Comparison of ENCODE assay signal across 8 cellular contexts in genomic region chr14:23300687-23301223, GRCh38. TPM values are rescaled to one million over a fixed set of nuclear protein-coding genes. Genes with fewer than 3 reads are reported as not detected.
A peak's percentile ranks its signal among the peaks of the same experiment; 100 is the strongest.
DNase-seq lines count a peak whose midpoint lies in the region; ATAC-seq, FAIRE-seq and TF ChIP-seq lines count a peak whose summit lies in the region.

No MANE protein-coding gene starts in this region.

- DNase-seq in A172 (ENCODE audit: low spot score) (peak; percentile 8), GM12891 (ENCODE audit: insufficient read length, low spot score) (no peak), UCSD-AML1 (lab: John Stamatoyannopoulos, UW; ENCODE audit: unreplicated experiment) (peak; percentile 45), endothelial cell of umbilical vein (ENCODE audit: low read depth, low spot score) (peak; percentile 35), uterus (peak; percentile 52 to 53), NCI-H1048 (lab: John Stamatoyannopoulos, UW) (no peak)

- intact Hi-C loops in endothelial cell of umbilical vein (cut with micrococcal nuclease) (loop anchor here (1.0 kb wide), 5 partner anchors 14 to 179 kb away; partner anchors contain the start of genes HOMEZ, NGDN and PABPN1), uterus (cut with DNase I; ENCODE audit: low total_unique reads) (no loop called here)

- no peaks in the 10 kb centered on the region for H3K9me3 ChIP-seq in endothelial cell of umbilical vein (replicated peaks; ENCODE audit: control insufficient read depth, insufficient read depth, low read length)
- H3K9me3 ChIP-seq in muscle layer of duodenum (ENCODE audit: control insufficient read depth in 1 of 2, low read length in 2 of 2) = no peaks in the 10 kb centered on the region
- H3K9me3 ChIP-seq in uterus = no peaks in the 10 kb centered on the region

- CTCF ChIA-PET in endothelial cell of umbilical vein (lab: Charles Lee) = interaction anchor here (0.7 to 4.0 kb wide), 9 partner anchors 13 to 232 kb away, joined by 4 to 53 read pairs (median 9); partner anchors contain the start of genes ACIN1, C14orf119, HOMEZ and PABPN1

- no peak for ATAC-seq in HG03521 (IDR thresholded peaks at IDR 0.05; ENCODE audit: unreplicated experiment)

- H2AFZ ChIP-seq in endothelial cell of umbilical vein (ENCODE audit: low read depth, low read length) = peak overlapping the region; percentile 66

- no peaks in the 10 kb centered on the region for H3K79me2 ChIP-seq in endothelial cell of umbilical vein (ENCODE audit: control insufficient read depth, insufficient read depth, low read length)

- peak overlapping the region; percentile 75 for H3K27ac ChIP-seq in endothelial cell of umbilical vein (ENCODE audit: insufficient read depth, low read depth, low read length)
- peak overlapping the region; percentile 99 for H3K27ac ChIP-seq in muscle layer of duodenum (ENCODE audit: low read length)
- peak overlapping the region; percentile 99 for H3K27ac ChIP-seq in uterus

- POLR2A ChIA-PET in endothelial cell of umbilical vein (lab: Charles Lee) = interaction anchor here (0.6 to 2.0 kb wide), 3 partner anchors 13 to 21 kb away, joined by 3 to 13 read pairs (median 5); partner anchors contain the start of gene PABPN1

- H3K4me1 ChIP-seq in endothelial cell of umbilical vein (ENCODE audit: control insufficient read depth, extremely low read depth, insufficient read depth, low read length) (peaks cover 12% of the 10 kb centered on the region), muscle layer of duodenum (ENCODE audit: control insufficient read depth in 1 of 2, insufficient read depth in 2 of 2, low read length in 2 of 2) (peaks cover 7 to 23% of the 10 kb centered on the region in 2 donors), uterus (peaks cover 5 to 6% of the 10 kb centered on the region in 2 donors)

- TF ChIP-seq CTCF in endothelial cell of umbilical vein (IDR thresholded peaks at IDR 0.05; ENCODE audit: extremely low read depth in 1 of 2, insufficient read depth in 1 of 2, low read depth in 1 of 2, low read length in 2 of 2) (no peak), uterus (IDR thresholded peaks at IDR 0.05) (no peak)

- TF ChIP-seq POLR2A in GM12891 (IDR thresholded peaks at IDR 0.05; ENCODE audit: low read depth, low read length) (peak; percentile 44; the same call in 1 of the 2 replicates), endothelial cell of umbilical vein (IDR thresholded peaks at IDR 0.05; ENCODE audit: low read depth, low read length) (peak; percentile 22), uterus (IDR thresholded peaks at IDR 0.05) (no peak)

- dilution Hi-C loops in endothelial cell of umbilical vein (cut with MboI; ENCODE audit: extremely low pct_ligation_motif_present, low sequenced_read_pairs) = no loop called here

- H3K27me3 ChIP-seq in endothelial cell of umbilical vein (ENCODE audit: control insufficient read depth in 2 of 2, insufficient read depth in 2 of 2, low read length in 2 of 2) (no peaks in the 10 kb centered on the region), muscle layer of duodenum (ENCODE audit: low read depth, low read length) (no peaks in the 10 kb centered on the region), uterus (no peaks in the 10 kb centered on the region)

- H3K9me1 ChIP-seq in endothelial cell of umbilical vein (replicated peaks; ENCODE audit: control insufficient read depth, extremely low read depth, insufficient read depth, low read length) = no peaks in the 10 kb centered on the region

- H4K20me1 ChIP-seq in endothelial cell of umbilical vein (replicated peaks; ENCODE audit: control insufficient read depth, extremely low read depth, insufficient read depth, low read length) = no peaks in the 10 kb centered on the region

- BruUV-seq in endothelial cell of umbilical vein (replicated peaks; lab: Mats Ljungman, UMichigan) = TSS peak; percentile 60

- H3K4me3 ChIP-seq in endothelial cell of umbilical vein (replicated peaks in 1 of 3; ENCODE audit: insufficient read depth in 1 of 3, low read depth in 1 of 3, low read length in 3 of 3) (peak overlapping the region; percentile 16 to 79 (median 76)), muscle layer of duodenum (ENCODE audit: low read depth in 1 of 2, low read length in 2 of 2) (peak overlapping the region; percentile 85 to 95), uterus (peak overlapping the region; percentile 55 to 60)

- H3K36me3 ChIP-seq in endothelial cell of umbilical vein (ENCODE audit: control insufficient read depth in 2 of 2, extremely low read depth in 1 of 2, insufficient read depth in 2 of 2, low read length in 2 of 2) (no peaks in the 10 kb centered on the region), muscle layer of duodenum (ENCODE audit: control insufficient read depth in 1 of 2, insufficient read depth in 2 of 2, low read length in 2 of 2) (peaks cover 4 to 24% of the 10 kb centered on the region in 2 donors), uterus (no peaks in the 10 kb centered on the region)

- H3K4me2 ChIP-seq in endothelial cell of umbilical vein (ENCODE audit: insufficient read depth, low read length) = peak overlapping the region; percentile 90

- peak overlapping the region; percentile 92 for H3K9ac ChIP-seq in endothelial cell of umbilical vein (replicated peaks; ENCODE audit: extremely low read depth, insufficient read depth, low read length)

- FAIRE-seq in GM12891 (lab: Jason Lieb, UNC) (no peak), endothelial cell of umbilical vein (lab: Jason Lieb, UNC) (peak; percentile 70)

RNA-seq across cellular contexts. Expression of gene PPP1R3E, which starts 1.9 kb away (rescaled TPM):
- total RNA-seq in A172 (2014; rRNA removed; shearing (Covaris generic)) = 1.4 and 1.9 TPM in 2 replicates
- 6.5 TPM for polyA plus RNA-seq in GM12891 (2012; ENCODE audit: low read depth, missing spikeins)
- total RNA-seq in endothelial cell of umbilical vein (4.1 and 7.4 TPM in 2 replicates), uterus (10 to 100 TPM in 1 of 4 donors, 1 to 10 TPM in 2, under 1 TPM in 1; 0.88 to 23.5 (median 6.5) TPM)
- 3.2 and 4.3 TPM in 2 replicates for polyA plus RNA-seq in endothelial cell of umbilical vein
- 1.8 and 2.5 TPM in 2 replicates for polyA plus RNA-seq in endothelial cell of umbilical vein (2011; cell fraction: cytosol; rRNA removed)
- 16.1 and 21.3 TPM in 2 replicates for polyA plus RNA-seq in endothelial cell of umbilical vein (2011; cell fraction: nucleus; rRNA removed)
- 1.8 and 1.9 TPM in 2 replicates for polyA plus RNA-seq in endothelial cell of umbilical vein (2012)
- 5.5 and 7.0 TPM in 2 replicates for polyA minus RNA-seq in endothelial cell of umbilical vein
- polyA minus RNA-seq in endothelial cell of umbilical vein (2011; cell fraction: cytosol; rRNA and poly(A)+ RNA removed) = 3.6 TPM
- polyA minus RNA-seq in endothelial cell of umbilical vein (2011; cell fraction: nucleus; rRNA and poly(A)+ RNA removed) = 8.3 and 18.7 TPM in 2 replicates

RNA-seq across cellular contexts. Expression of gene BCL2L2, which starts 5.9 kb away (rescaled TPM):
- total RNA-seq in A172 (2014; rRNA removed; shearing (Covaris generic)) = 5.8 and 7.6 TPM in 2 replicates
- polyA plus RNA-seq in GM12891 (2012; ENCODE audit: low read depth, missing spikeins) = 11.7 TPM
- total RNA-seq in endothelial cell of umbilical vein = 24.3 and 26.2 TPM in 2 replicates
- 14.7 and 19.9 TPM in 2 replicates for polyA plus RNA-seq in endothelial cell of umbilical vein
- polyA plus RNA-seq in endothelial cell of umbilical vein (2011; cell fraction: cytosol; rRNA removed) = 16.9 and 20.3 TPM in 2 replicates
- 50.6 and 58.9 TPM in 2 replicates for polyA plus RNA-seq in endothelial cell of umbilical vein (2011; cell fraction: nucleus; rRNA removed)
- 17.0 and 19.1 TPM in 2 replicates for polyA plus RNA-seq in endothelial cell of umbilical vein (2012)
- polyA minus RNA-seq in endothelial cell of umbilical vein = 19.1 and 21.2 TPM in 2 replicates
- polyA minus RNA-seq in endothelial cell of umbilical vein (2011; cell fraction: cytosol; rRNA and poly(A)+ RNA removed) = 6.9 TPM
- polyA minus RNA-seq in endothelial cell of umbilical vein (2011; cell fraction: nucleus; rRNA and poly(A)+ RNA removed) = 20.7 and 24.0 TPM in 2 replicates
- 10 to 100 TPM; 16.7 to 57.6 (median 21.4) TPM for total RNA-seq in uterus

RNA-seq across cellular contexts. Expression of gene HOMEZ, which starts 14.8 kb away (rescaled TPM):
- 4.5 and 4.7 TPM in 2 replicates for total RNA-seq in A172 (2014; rRNA removed; shearing (Covaris generic))
- 6.5 TPM for polyA plus RNA-seq in GM12891 (2012; ENCODE audit: low read depth, missing spikeins)
- 11.3 and 11.7 TPM in 2 replicates for total RNA-seq in endothelial cell of umbilical vein
- polyA plus RNA-seq in endothelial cell of umbilical vein = 16.8 and 17.7 TPM in 2 replicates
- polyA plus RNA-seq in endothelial cell of umbilical vein (2011; cell fraction: cytosol; rRNA removed) = 16.4 and 16.9 TPM in 2 replicates
- polyA plus RNA-seq in endothelial cell of umbilical vein (2011; cell fraction: nucleus; rRNA removed) = 6.7 and 8.7 TPM in 2 replicates
- polyA plus RNA-seq in endothelial cell of umbilical vein (2012) = 7.3 and 8.0 TPM in 2 replicates
- 23.3 and 27.7 TPM in 2 replicates for polyA minus RNA-seq in endothelial cell of umbilical vein
- 18.6 TPM for polyA minus RNA-seq in endothelial cell of umbilical vein (2011; cell fraction: cytosol; rRNA and poly(A)+ RNA removed)
- 5.8 and 7.4 TPM in 2 replicates for polyA minus RNA-seq in endothelial cell of umbilical vein (2011; cell fraction: nucleus; rRNA and poly(A)+ RNA removed)
- 10 to 100 TPM in 2 of 4 donors, 1 to 10 TPM in 2; 5.1 to 26.2 (median 11.4) TPM for total RNA-seq in uterus

RNA-seq across cellular contexts. Expression of gene PABPN1, which starts 20.5 kb away (rescaled TPM):
- total RNA-seq in A172 (2014; rRNA removed; shearing (Covaris generic)) = 66.5 and 85.1 TPM in 2 replicates
- polyA plus RNA-seq in GM12891 (2012; ENCODE audit: low read depth, missing spikeins) = 128 TPM
- 218 and 231 TPM in 2 replicates for total RNA-seq in endothelial cell of umbilical vein
- 227 and 231 TPM in 2 replicates for polyA plus RNA-seq in endothelial cell of umbilical vein
- polyA plus RNA-seq in endothelial cell of umbilical vein (2011; cell fraction: cytosol; rRNA removed) = 215 and 217 TPM in 2 replicates
- 1,100 and 1,212 TPM in 2 replicates for polyA plus RNA-seq in endothelial cell of umbilical vein (2011; cell fraction: nucleus; rRNA removed)
- 126 and 161 TPM in 2 replicates for polyA plus RNA-seq in endothelial cell of umbilical vein (2012)
- polyA minus RNA-seq in endothelial cell of umbilical vein = 115 and 133 TPM in 2 replicates
- polyA minus RNA-seq in endothelial cell of umbilical vein (2011; cell fraction: cytosol; rRNA and poly(A)+ RNA removed) = 45.6 TPM
- polyA minus RNA-seq in endothelial cell of umbilical vein (2011; cell fraction: nucleus; rRNA and poly(A)+ RNA removed) = 142 and 147 TPM in 2 replicates
- 100 to 1,000 TPM in 1 of 4 donors, 10 to 100 TPM in 2, 1 to 10 TPM in 1; 8.5 to 174 (median 49.4) TPM for total RNA-seq in uterus

RNA-seq across cellular contexts. Expression of gene SLC22A17, which starts 51.9 kb away (rescaled TPM):
- 10.3 and 11.6 TPM in 2 replicates for total RNA-seq in A172 (2014; rRNA removed; shearing (Covaris generic))
- 0.09 TPM for polyA plus RNA-seq in GM12891 (2012; ENCODE audit: low read depth, missing spikeins)
- total RNA-seq in endothelial cell of umbilical vein (1.8 and 4.6 TPM in 2 replicates), uterus (10 to 100 TPM; 30.6 to 49.4 (median 41.7) TPM)
- 2.9 and 4.2 TPM in 2 replicates for polyA plus RNA-seq in endothelial cell of umbilical vein
- 0.96 and 1.6 TPM in 2 replicates for polyA plus RNA-seq in endothelial cell of umbilical vein (2011; cell fraction: cytosol; rRNA removed)
- 8.4 and 11.1 TPM in 2 replicates for polyA plus RNA-seq in endothelial cell of umbilical vein (2011; cell fraction: nucleus; rRNA removed)
- polyA plus RNA-seq in endothelial cell of umbilical vein (2012) = 1.7 and 4.8 TPM in 2 replicates
- 0.95 and 2.0 TPM in 2 replicates for polyA minus RNA-seq in endothelial cell of umbilical vein
- polyA minus RNA-seq in endothelial cell of umbilical vein (2011; cell fraction: cytosol; rRNA and poly(A)+ RNA removed) = not detected
- polyA minus RNA-seq in endothelial cell of umbilical vein (2011; cell fraction: nucleus; rRNA and poly(A)+ RNA removed) = 1.1 and 2.3 TPM in 2 replicates

Comparison
In these comparisons a context has a peak if more than half of its experiments do, and no peak if none do; other contexts are left out.
1. DNase-seq: peak in A172 (single experiment), UCSD-AML1 (single experiment), endothelial cell of umbilical vein (single experiment) and uterus (2 of 2); none in GM12891 (single experiment) and NCI-H1048 (single experiment).
2. POLR2A ChIP-seq: peak in GM12891 (single experiment) and endothelial cell of umbilical vein (single experiment); none in uterus (0 of 2).
3. Peak in every context shown above with its lines, with median percentiles within 50 percentile points of each other: H3K27ac ChIP-seq and H3K4me3 ChIP-seq.